ENCODE assay signal across 9 cellular contexts in genomic region chr1:51570063-51570720, GRCh38. TPM values are rescaled to one million over a fixed set of nuclear protein-coding genes. Genes with fewer than 3 reads are reported as not detected.
DNase-seq lines count a peak whose midpoint lies in the region; TF ChIP-seq lines count a peak whose summit lies in the region.
"Had no signal": no experiment of that assay in that cellular context is flagged by ENCODE, and none has a peak within 500 bp of the region (broad histone marks: within the 10 kb centered on the region; RNA-seq: fewer than 3 reads in every experiment).

No MANE protein-coding gene starts in this region.

- intact Hi-C loops in ascending aorta (cut with DNase I) = no loop called here

- H3K79me2 ChIP-seq in GM23248 (ENCODE audit: insufficient read depth) = no peaks in the 10 kb centered on the region

- no peaks in the 10 kb centered on the region for H3K9me3 ChIP-seq in GM23248 (ENCODE audit: low read depth)
- no peaks in the 10 kb centered on the region for H3K9me3 ChIP-seq in ascending aorta

- no peaks in the 10 kb centered on the region for H3K27me3 ChIP-seq in GM23248 (replicated peaks; ENCODE audit: insufficient read depth)
- H3K27me3 ChIP-seq in ascending aorta = no peaks in the 10 kb centered on the region

- TF ChIP-seq CTCF in ascending aorta (IDR thresholded peaks at IDR 0.05) = no peak

- no peak overlapping the region for H3K9ac ChIP-seq in GM23248

- WGBS in GM23248 (ENCODE audit: low coverage in 1 of 2, low lambda C conversion rate in 2 of 2, missing lambda C conversion rate in 2 of 2), 2 experiments = 71 to 79% methylated on average over 4 of the region's 4 CpGs

- H3K36me3 ChIP-seq in GM23248 (ENCODE audit: low read depth) (no peaks in the 10 kb centered on the region), ascending aorta (no peaks in the 10 kb centered on the region)

- H3K4me1 ChIP-seq in GM23248 (ENCODE audit: insufficient read depth) (peaks cover 38% of the 10 kb centered on the region), ascending aorta (peaks cover 5 to 39% of the 10 kb centered on the region in 2 donors)

- no peaks in the 10 kb centered on the region for H4K20me1 ChIP-seq in GM23248 (ENCODE audit: insufficient read depth)

- H3K4me3 ChIP-seq in GM23248 = no peak overlapping the region
- H3K4me3 ChIP-seq in ascending aorta = no peak overlapping the region

- H3F3A ChIP-seq in GM23248 (ENCODE audit: insufficient read depth) = peaks cover 35% of the 10 kb centered on the region

- no peaks in the 10 kb centered on the region for H3K9me2 ChIP-seq in GM23248 (ENCODE audit: insufficient read depth)

- DNase-seq in ELR (ENCODE audit: low read depth) (peak; percentile 62), GM23248 (peak; percentile 39), NOMO-1 (lab: John Stamatoyannopoulos, UW; ENCODE audit: unreplicated experiment in 2 of 2) (peak; percentile 41 to 68), kidney tubule cell (ENCODE audit: low spot score) (peak; percentile 63), HCEC 1CT (no peak), ascending aorta (ENCODE audit: low spot score in 2 of 2) (no peak), HUDEP-2 (lab: John Stamatoyannopoulos, UW; ENCODE audit: unreplicated experiment in 76 of 76) (no peak), RPMI8226 (no peak)

- in situ Hi-C loops in GM23248 (cut with MboI) = no loop called here

- H2AFZ ChIP-seq in GM23248 = no peak overlapping the region

- no peak overlapping the region; the same call in 1 of the 2 replicates for H3K27ac ChIP-seq in GM23248
- H3K27ac ChIP-seq in ascending aorta = no peak overlapping the region
- H3K27ac ChIP-seq: VCaP had no signal

- peak overlapping the region; percentile 50 for H3K4me2 ChIP-seq in GM23248 (ENCODE audit: unreplicated experiment)

RNA-seq across cellular contexts. Expression of gene OSBPL9, which starts 46.7 kb away (rescaled TPM):
- total RNA-seq in GM23248 (2014; rRNA removed; shearing (Covaris generic)) = 37.0 and 53.6 TPM in 2 replicates
- polyA plus RNA-seq in GM23248 (2016; fragmentation: Nextera tagmentation; extraction: Ambion mirVana) = 32.2 and 33.0 TPM in 2 replicates
- total RNA-seq in ascending aorta = 101 TPM

RNA-seq across cellular contexts. Expression of gene EPS15, which starts 51.1 kb away (rescaled TPM):
- 41.1 and 41.6 TPM in 2 replicates for total RNA-seq in GM23248 (2014; rRNA removed; shearing (Covaris generic))
- 25.9 and 26.9 TPM in 2 replicates for polyA plus RNA-seq in GM23248 (2016; fragmentation: Nextera tagmentation; extraction: Ambion mirVana)
- total RNA-seq in ascending aorta = 44.6 TPM

Comparison
In these comparisons a context has a peak if more than half of its experiments do, and no peak if none do; other contexts are left out.
1. DNase-seq: peak in ELR (single experiment), GM23248 (single experiment), NOMO-1 (2 of 2) and kidney tubule cell (single experiment); none in HCEC 1CT (single experiment), ascending aorta (0 of 2), HUDEP-2 (0 of 76) and RPMI8226 (single experiment).